Comparison of ENCODE assay signal across 20 cellular contexts in genomic region chr5:65111961-65112658, GRCh38.
"Had no signal": no experiment of that assay in that cellular context is flagged by ENCODE, and none has a peak within 500 bp of the region (broad histone marks: within the 10 kb centered on the region; RNA-seq: fewer than 3 reads in every experiment).

No MANE protein-coding gene starts in this region.

- H3K4me1 ChIP-seq: esophagus squamous epithelium, gastrocnemius medialis, heart right ventricle, lower lobe of right lung had no signal

- H3K4me1 Mint-ChIP-seq: mesothelial cell of epicardium, naive B cell had no signal

- H3K9me3 ChIP-seq: esophagus squamous epithelium, lower lobe of right lung, mucosa of descending colon had no signal

- H3K27me3 ChIP-seq: esophagus squamous epithelium, gastrocnemius medialis, heart right ventricle had no signal

- H3K4me3 Mint-ChIP-seq: mesothelial cell of epicardium had no signal

- H3K4me3 ChIP-seq: coronary artery, dorsolateral prefrontal cortex, esophagus squamous epithelium, gastrocnemius medialis, heart right ventricle, left ventricle myocardium inferior, lower lobe of right lung, mucosa of descending colon had no signal

- H3K36me3 Mint-ChIP-seq: mesothelial cell of epicardium, naive B cell had no signal

- H3K27ac Mint-ChIP-seq: mesothelial cell of epicardium, naive B cell had no signal

- ATAC-seq: gastrocnemius medialis, heart right ventricle, left cardiac atrium, lower lobe of right lung, mucosa of descending colon had no signal

- DNase-seq: dermis blood vessel endothelial cell; dorsolateral prefrontal cortex; effector CD4-positive, alpha-beta T cell; effector memory CD4-positive, alpha-beta T cell; esophagus squamous epithelium; foreskin fibroblast; foreskin melanocyte; gastrocnemius medialis; glutamatergic neuron; head of caudate nucleus; heart right ventricle; hippocampal formation; left cardiac atrium; left ventricle myocardium inferior; lower lobe of right lung; mesenchymal stem cell; mucosa of descending colon; naive B cell had no signal

- H3K27ac ChIP-seq: coronary artery, dorsolateral prefrontal cortex, esophagus squamous epithelium, gastrocnemius medialis, heart right ventricle, left ventricle myocardium inferior, lower lobe of right lung had no signal

- H3K36me3 ChIP-seq: esophagus squamous epithelium, gastrocnemius medialis, heart right ventricle, left ventricle myocardium inferior, lower lobe of right lung had no signal
